25 cellular contexts compared by ENCODE assay signal in genomic region chr6:44826277-44826676, GRCh38.
"Had no signal": no experiment of that assay in that cellular context is flagged by ENCODE, and none has a peak within 500 bp of the region (broad histone marks: within the 10 kb centered on the region; RNA-seq: fewer than 3 reads in every experiment).

No MANE protein-coding gene starts in this region.

- H3K4me3 Mint-ChIP-seq: activated CD4-positive, alpha-beta memory T cell treated with anti-CD3 and anti-CD28 coated beads for 36 hours; activated CD4-positive, alpha-beta T cell treated with anti-CD3 and anti-CD28 coated beads for 36 hours; activated CD4-positive, alpha-beta T cell treated with anti-CD3 and anti-CD28 coated beads, Interleukin-2, amount 10 ng/mL, durations not matched to agents 7 days and 5 days; activated naive CD4-positive, alpha-beta T cell treated with anti-CD3 and anti-CD28 coated beads, Interleukin-2, amount 10 ng/mL, durations not matched to agents 7 days and 5 days; activated naive CD8-positive, alpha-beta T cell; activated naive CD8-positive, alpha-beta T cell treated with anti-CD3 and anti-CD28 coated beads, Interleukin-2, amount 50 U/mL, for 24 hours; central memory CD8-positive, alpha-beta T cell had no signal

- H3K27me3 Mint-ChIP-seq: activated CD4-positive, alpha-beta memory T cell treated with anti-CD3 and anti-CD28 coated beads for 36 hours; activated CD4-positive, alpha-beta T cell treated with anti-CD3 and anti-CD28 coated beads for 36 hours; activated CD4-positive, alpha-beta T cell treated with anti-CD3 and anti-CD28 coated beads, Interleukin-2, amount 10 ng/mL, durations not matched to agents 7 days and 5 days; activated naive CD4-positive, alpha-beta T cell treated with anti-CD3 and anti-CD28 coated beads, Interleukin-2, amount 10 ng/mL, durations not matched to agents 7 days and 5 days; activated naive CD8-positive, alpha-beta T cell; activated naive CD8-positive, alpha-beta T cell treated with anti-CD3 and anti-CD28 coated beads, Interleukin-2, amount 50 U/mL, for 24 hours; central memory CD8-positive, alpha-beta T cell had no signal

- ATAC-seq: activated CD4-positive, alpha-beta T cell treated with anti-CD3 and anti-CD28 coated beads for 36 hours; activated CD4-positive, CD25-positive, alpha-beta regulatory T cell treated with anti-CD3 and anti-CD28 coated beads, Interleukin-2, amount 50 U/mL, for 24 hours; activated naive CD8-positive, alpha-beta T cell treated with anti-CD3 and anti-CD28 coated beads, Interleukin-2, amount 50 U/mL, for 24 hours; Right ventricle myocardium inferior had no signal

- H3K27me3 ChIP-seq: brain microvascular endothelial cell had no signal

- H3K27ac Mint-ChIP-seq: activated CD4-positive, alpha-beta memory T cell treated with anti-CD3 and anti-CD28 coated beads for 36 hours; activated CD4-positive, alpha-beta T cell treated with anti-CD3 and anti-CD28 coated beads for 36 hours; activated CD4-positive, alpha-beta T cell treated with anti-CD3 and anti-CD28 coated beads, Interleukin-2, amount 10 ng/mL, durations not matched to agents 7 days and 5 days; activated naive CD4-positive, alpha-beta T cell treated with anti-CD3 and anti-CD28 coated beads, Interleukin-2, amount 10 ng/mL, durations not matched to agents 7 days and 5 days; activated naive CD8-positive, alpha-beta T cell; activated naive CD8-positive, alpha-beta T cell treated with anti-CD3 and anti-CD28 coated beads, Interleukin-2, amount 50 U/mL, for 24 hours had no signal

- H3K9me3 Mint-ChIP-seq: activated CD4-positive, alpha-beta memory T cell treated with anti-CD3 and anti-CD28 coated beads for 36 hours; activated CD4-positive, alpha-beta T cell treated with anti-CD3 and anti-CD28 coated beads, Interleukin-2, amount 10 ng/mL, durations not matched to agents 7 days and 5 days; activated naive CD4-positive, alpha-beta T cell treated with anti-CD3 and anti-CD28 coated beads, Interleukin-2, amount 10 ng/mL, durations not matched to agents 7 days and 5 days; activated naive CD8-positive, alpha-beta T cell treated with anti-CD3 and anti-CD28 coated beads, Interleukin-2, amount 50 U/mL, for 24 hours; central memory CD8-positive, alpha-beta T cell had no signal

- DNase-seq: activated CD4-positive, alpha-beta memory T cell treated with anti-CD3 and anti-CD28 coated beads for 36 hours; activated CD4-positive, alpha-beta T cell treated with anti-CD3 and anti-CD28 coated beads for 36 hours; activated CD4-positive, alpha-beta T cell treated with anti-CD3 and anti-CD28 coated beads, Interleukin-2, amount 10 ng/mL, durations not matched to agents 7 days and 5 days; activated CD8-positive, alpha-beta memory T cell treated with anti-CD3 and anti-CD28 coated beads, Interleukin-2, amount 50 U/mL, for 4 hours; activated effector memory CD4-positive, alpha-beta T cell treated with Interleukin-2 at 50 U/mL for 16 hours; activated naive CD4-positive, alpha-beta T cell treated with anti-CD3 and anti-CD28 coated beads, Interleukin-2, amount 10 ng/mL, durations not matched to agents 7 days and 5 days; activated naive CD8-positive, alpha-beta T cell treated with anti-CD3 and anti-CD28 coated beads, Interleukin-2, amount 50 U/mL, for 24 hours; activated T-cell treated with anti-CD3 and anti-CD28 coated beads, Interleukin-2, amount 50 U/mL, for 48 hours; anterior cingulate cortex; brain microvascular endothelial cell; NCI-H1105; NCI-H1417 treated with DMSO at 0.1 percent for 48 hours; NCI-H187 treated with DMSO at 0.1 percent for 48 hours; NCI-H2081; NCI-H2171 treated with DMSO at 0.1 percent for 48 hours; NCI-H226; NCI-H446 treated with DMSO at 0.1 percent for 48 hours; NCI-H524; T1000 had no signal

- H3K4me2 ChIP-seq: KMS-11 had no signal

- H3K9ac ChIP-seq: KMS-11 had no signal

- H3K36me3 ChIP-seq: brain microvascular endothelial cell had no signal

- H3K27ac ChIP-seq: brain microvascular endothelial cell, KMS-11, RWPE1 had no signal
